Comparison of ENCODE assay signal across 10 cellular contexts in genomic region chr19:14554382-14554812, GRCh38. TPM values are rescaled to one million over a fixed set of nuclear protein-coding genes. Genes with fewer than 3 reads are reported as not detected.
DNase-seq lines count a peak whose midpoint lies in the region; ATAC-seq lines count a peak whose summit lies in the region.
"Had no signal": no experiment of that assay in that cellular context is flagged by ENCODE, and none has a peak within 500 bp of the region (broad histone marks: within the 10 kb centered on the region; RNA-seq: fewer than 3 reads in every experiment).

No MANE protein-coding gene starts in this region.

- no peak overlapping the region for H3K27ac ChIP-seq in neuronal stem cell (replicated peaks; ENCODE audit: low read length)

- no peak overlapping the region for H2BK15ac ChIP-seq in neuronal stem cell (ENCODE audit: low read length)

- no peak overlapping the region for H2AK5ac ChIP-seq in neuronal stem cell (ENCODE audit: low read depth, low read length)

- no peak for ATAC-seq in GM19397 (IDR thresholded peaks at IDR 0.05; ENCODE audit: unreplicated experiment)
- ATAC-seq in GM19324 (IDR thresholded peaks at IDR 0.05; ENCODE audit: low FRiP score, unreplicated experiment) = no peak
- ATAC-seq in GM21619 (IDR thresholded peaks at IDR 0.05; ENCODE audit: unreplicated experiment) = no peak

- peaks cover 4 to 8% of the 10 kb centered on the region in 2 donors for H3K36me3 ChIP-seq in neuronal stem cell (replicated peaks in 1 of 2; ENCODE audit: control insufficient read depth in 2 of 2, insufficient read depth in 2 of 2, low read length in 2 of 2)

- no peaks in the 10 kb centered on the region for H3K9me3 ChIP-seq in neuronal stem cell (replicated peaks in 1 of 2; ENCODE audit: control insufficient read depth in 2 of 2, insufficient read depth in 1 of 2, low read depth in 1 of 2, low read length in 2 of 2)

- peak overlapping the region; percentile 72 for H3K18ac ChIP-seq in neuronal stem cell (ENCODE audit: low read length)

- DNase-seq in ELF-1 (ENCODE audit: low read depth, low spot score) (peak; percentile 74), NCI-H2107 (lab: John Stamatoyannopoulos, UW) (peak; percentile 16), cerebellum (ENCODE audit: low spot score) (peak; percentile 90), neuronal stem cell (ENCODE audit: low spot score) (no peak)
- no peak for DNase-seq in effector CD4-positive, alpha-beta T cell
- DNase-seq: Right ventricle myocardium superior had no signal

- no peak overlapping the region for H3K14ac ChIP-seq in neuronal stem cell (ENCODE audit: low read length)

- H3K79me1 ChIP-seq in neuronal stem cell (ENCODE audit: low read depth, low read length) = peaks cover 36% of the 10 kb centered on the region

- no peak overlapping the region for H4K8ac ChIP-seq in neuronal stem cell (ENCODE audit: low read depth, low read length)

- no peak overlapping the region for H3K4me3 ChIP-seq in neuronal stem cell (ENCODE audit: low read length in 2 of 2)

- no peak overlapping the region for H2BK120ac ChIP-seq in neuronal stem cell (ENCODE audit: low read depth, low read length)

- H3K9ac ChIP-seq in neuronal stem cell (ENCODE audit: low read depth, low read length, poor library complexity) = no peak overlapping the region

- peaks cover 2 to 11% of the 10 kb centered on the region in 2 donors for H3K4me1 ChIP-seq in neuronal stem cell (ENCODE audit: control insufficient read depth in 2 of 2, insufficient read depth in 1 of 2, low read depth in 1 of 2, low read length in 2 of 2)

- no peak overlapping the region for H2BK12ac ChIP-seq in neuronal stem cell (ENCODE audit: low read length)

- H2AFZ ChIP-seq in neuronal stem cell (ENCODE audit: low read length) = no peak overlapping the region

- WGBS in neuronal stem cell (ENCODE audit: extremely low coverage in 2 of 2, insufficient read length in 2 of 2, insufficient replicate concordance in 1 of 2), 2 donors = no CpG with 5 or more reads among the region's 6 CpGs

- H3K4me2 ChIP-seq in neuronal stem cell (ENCODE audit: insufficient read depth, low read length, poor library complexity, severe bottlenecking) = no peak overlapping the region

- H2BK5ac ChIP-seq in neuronal stem cell (ENCODE audit: low read length) = no peak overlapping the region

- no peak overlapping the region for H4K91ac ChIP-seq in neuronal stem cell (ENCODE audit: low read depth, low read length, poor library complexity)

- H3K27me3 ChIP-seq in neuronal stem cell (ENCODE audit: control insufficient read depth in 3 of 3, insufficient read depth in 3 of 3, low read depth in 1 of 3, low read length in 3 of 3) = no peaks in the 10 kb centered on the region

- H3K4ac ChIP-seq in neuronal stem cell (ENCODE audit: low read length) = no peak overlapping the region

- no peak overlapping the region for H3K23ac ChIP-seq in neuronal stem cell (ENCODE audit: low read depth, low read length, poor library complexity)

RNA-seq across cellular contexts. Expression of gene NDUFB7, which starts 17.5 kb away (rescaled TPM):
- 93.8 TPM for total RNA-seq in cerebellum
- 181 TPM for polyA plus RNA-seq in neuronal stem cell (2013, experiment 1 of 2)
- 175 TPM for polyA plus RNA-seq in neuronal stem cell (2013, experiment 2 of 2)

RNA-seq across cellular contexts. Expression of gene TECR, which starts 25.0 kb away (rescaled TPM):
- total RNA-seq in cerebellum = 15.7 TPM
- polyA plus RNA-seq in neuronal stem cell (2013, experiment 1 of 2) = 225 TPM
- polyA plus RNA-seq in neuronal stem cell (2013, experiment 2 of 2) = 213 TPM

RNA-seq across cellular contexts. Expression of gene CLEC17A, which starts 28.5 kb away (rescaled TPM):
- not detected for total RNA-seq in cerebellum
- not detected for polyA plus RNA-seq in neuronal stem cell (2013, experiment 1 of 2)
- polyA plus RNA-seq in neuronal stem cell (2013, experiment 2 of 2) = not detected
- total RNA-seq: lung microvascular endothelial cell, Right ventricle myocardium superior had no signal

RNA-seq across cellular contexts. Expression of gene DNAJB1, which starts 36.2 kb away (rescaled TPM):
- total RNA-seq in cerebellum = 26.3 TPM
- polyA plus RNA-seq in neuronal stem cell (2013, experiment 1 of 2) = 49.6 TPM
- polyA plus RNA-seq in neuronal stem cell (2013, experiment 2 of 2) = 49.2 TPM

RNA-seq across cellular contexts. Expression of gene GIPC1, which starts 58.5 kb away (rescaled TPM):
- total RNA-seq in cerebellum = 25.8 TPM
- 47.5 TPM for polyA plus RNA-seq in neuronal stem cell (2013, experiment 1 of 2)
- 45.1 TPM for polyA plus RNA-seq in neuronal stem cell (2013, experiment 2 of 2)

Comparison
In these comparisons a context has a peak if more than half of its experiments do, and no peak if none do; other contexts are left out.
1. DNase-seq: peak in ELF-1 (single experiment), NCI-H2107 (single experiment) and cerebellum (single experiment); none in neuronal stem cell (single experiment) and effector CD4-positive, alpha-beta T cell (single experiment).